26 cellular contexts compared by ENCODE assay signal in genomic region chr12:63894132-63894531, GRCh38. TPM values are rescaled to one million over a fixed set of nuclear protein-coding genes. Genes with fewer than 3 reads are reported as not detected.
DNase-seq lines count a peak whose midpoint lies in the region; ATAC-seq and TF ChIP-seq lines count a peak whose summit lies in the region.
"Had no signal": no experiment of that assay in that cellular context is flagged by ENCODE, and none has a peak within 500 bp of the region (broad histone marks: within the 10 kb centered on the region; RNA-seq: fewer than 3 reads in every experiment).

No MANE protein-coding gene starts in this region.

- H3K4me1 Mint-ChIP-seq in GM23338, result peaks cover 34% of the 10 kb centered on the region
- H3K4me1 Mint-ChIP-seq: activated CD4-positive, alpha-beta T cell treated with anti-CD3 and anti-CD28 coated beads for 36 hours had no signal

- H3K4me1 ChIP-seq in GM23338 (ENCODE audit: insufficient read depth) (peaks cover 34% of the 10 kb centered on the region), neutrophil (ENCODE audit: control insufficient read depth in 1 of 2, insufficient read depth in 1 of 2, low read depth in 1 of 2, low read length in 1 of 2) (peaks cover 9 to 24% of the 10 kb centered on the region in 2 experiments), colonic mucosa (no peaks in the 10 kb centered on the region)

- in situ Hi-C loops in brain microvascular endothelial cell (cut with HindIII; ENCODE audit: low pct_ligation_motif_present, low sequenced_read_pairs), result no loop called here

- TF ChIP-seq CTCF in GM23338 (conservative IDR thresholded peaks at IDR 0.05; ENCODE audit: low read depth in 2 of 2), result no peak
- TF ChIP-seq CTCF in neutrophil (IDR thresholded peaks at IDR 0.05), result no peak
- TF ChIP-seq CTCF in dorsolateral prefrontal cortex (IDR thresholded peaks at IDR 0.05 in 54 of 56, conservative IDR thresholded peaks at IDR 0.05 in 2 of 56; ENCODE audit: low read depth in 1 of 56, partially characterized antibody in 56 of 56), result no peak
- no peak for TF ChIP-seq CTCF in brain microvascular endothelial cell (IDR thresholded peaks at IDR 0.05; ENCODE audit: low read depth, low read length, missing control alignments)
- no peak for TF ChIP-seq CTCF in colonic mucosa (IDR thresholded peaks at IDR 0.05)

- no peak overlapping the region for H3K9ac ChIP-seq in colonic mucosa (ENCODE audit: low read depth in 2 of 2, low read length in 2 of 2)

- intact Hi-C loops in dorsolateral prefrontal cortex (cut with DNase I) (no loop called here), colonic mucosa (cut with DNase I) (no loop called here)

- H3K4me2 ChIP-seq in GM23338, result no peak overlapping the region

- no peak overlapping the region for H2AFZ ChIP-seq in GM23338

- no peaks in the 10 kb centered on the region for H3K9me3 Mint-ChIP-seq in GM23338

- no peaks in the 10 kb centered on the region for H3K36me3 Mint-ChIP-seq in GM23338 (ENCODE audit: low read depth)

- H4K20me1 ChIP-seq in GM23338 (replicated peaks; ENCODE audit: insufficient read depth), result no peaks in the 10 kb centered on the region

- H3F3A ChIP-seq in GM23338 (replicated peaks; ENCODE audit: low read depth), result no peaks in the 10 kb centered on the region

- 0 out of 2 replicates have a peak, but pooled peaks cover 8% of the 10 kb centered on the region for H3K79me2 ChIP-seq in GM23338 (replicated peaks; ENCODE audit: insufficient read depth)

- H3K9me2 ChIP-seq in GM23338 (ENCODE audit: insufficient read depth), result peaks cover 7% of the 10 kb centered on the region; the same call in 1 of the 2 replicates

- 0 out of 2 replicates have a peak overlapping the region, but pooled peaks have one; percentile 48 for H3K27ac Mint-ChIP-seq in GM23338
- H3K27ac Mint-ChIP-seq: activated CD4-positive, alpha-beta T cell treated with anti-CD3 and anti-CD28 coated beads for 36 hours had no signal

- H3K27me3 Mint-ChIP-seq in GM23338 (ENCODE audit: insufficient read depth, low read depth, poor library complexity), result no peaks in the 10 kb centered on the region
- H3K27me3 Mint-ChIP-seq: brain had no signal

- no peak overlapping the region for H3K4me3 Mint-ChIP-seq in GM23338
- H3K4me3 Mint-ChIP-seq: activated CD4-positive, alpha-beta T cell treated with anti-CD3 and anti-CD28 coated beads for 36 hours; brain had no signal

- no peaks in the 10 kb centered on the region for H3K36me3 ChIP-seq in GM23338 (ENCODE audit: insufficient read depth)
- no peaks in the 10 kb centered on the region for H3K36me3 ChIP-seq in neutrophil
- no peaks in the 10 kb centered on the region for H3K36me3 ChIP-seq in brain microvascular endothelial cell (replicated peaks)
- no peaks in the 10 kb centered on the region for H3K36me3 ChIP-seq in colonic mucosa
- H3K36me3 ChIP-seq: spleen, transverse colon had no signal

- DNase-seq in GM23338 (ENCODE audit: low spot score) (no peak), MV-4-11 (lab: John Stamatoyannopoulos, UW) (peak; percentile 87), amniotic epithelial cell (ENCODE audit: low read depth) (peak; percentile 67), dorsolateral prefrontal cortex (no peak), brain microvascular endothelial cell (no peak), colonic mucosa (no peak)
- DNase-seq: activated CD4-positive, alpha-beta T cell treated with anti-CD3 and anti-CD28 coated beads for 36 hours; activated gamma-delta T cell treated with Interleukin-2 at 50 U/mL for 16 hours; activated T-cell treated with anti-CD3 and anti-CD28 coated beads, Interleukin-2, amount 50 U/mL, for 1 hour; C1 segment of cervical spinal cord; Calu3; DND-41; effector CD4-positive, alpha-beta T cell; foreskin fibroblast; Karpas-422; NCI-H1105; NCI-H1930; NCI-H526; right cardiac atrium; RPMI8226; spleen; transverse colon had no signal

- no peak for ATAC-seq in GM23338
- ATAC-seq: activated CD4-positive, alpha-beta T cell treated with anti-CD3 and anti-CD28 coated beads for 36 hours; right cardiac atrium had no signal

- no peak overlapping the region for H3K27ac ChIP-seq in GM23338 (ENCODE audit: low read depth)
- H3K27ac ChIP-seq in neutrophil, result peak overlapping the region; percentile 35
- no peak overlapping the region for H3K27ac ChIP-seq in dorsolateral prefrontal cortex
- H3K27ac ChIP-seq in brain microvascular endothelial cell, result no peak overlapping the region
- H3K27ac ChIP-seq in colonic mucosa, result no peak overlapping the region
- H3K27ac ChIP-seq: epithelial cell of prostate, SK-N-MC, spleen, transverse colon had no signal

- no peaks in the 10 kb centered on the region for H3K27me3 ChIP-seq in GM23338 (ENCODE audit: insufficient read depth)
- no peaks in the 10 kb centered on the region for H3K27me3 ChIP-seq in neutrophil
- H3K27me3 ChIP-seq in dorsolateral prefrontal cortex, result no peaks in the 10 kb centered on the region
- H3K27me3 ChIP-seq in brain microvascular endothelial cell (replicated peaks), result no peaks in the 10 kb centered on the region
- no peaks in the 10 kb centered on the region for H3K27me3 ChIP-seq in colonic mucosa
- H3K27me3 ChIP-seq: spleen, transverse colon had no signal

- H3K9me3 ChIP-seq in neutrophil, result no peaks in the 10 kb centered on the region
- no peaks in the 10 kb centered on the region for H3K9me3 ChIP-seq in colonic mucosa
- H3K9me3 ChIP-seq: spleen, transverse colon had no signal

- H3K4me3 ChIP-seq in GM23338, result no peak overlapping the region
- no peak overlapping the region for H3K4me3 ChIP-seq in neutrophil (ENCODE audit: low read depth in 1 of 2, low read length in 1 of 2)
- no peak overlapping the region for H3K4me3 ChIP-seq in dorsolateral prefrontal cortex
- H3K4me3 ChIP-seq in brain microvascular endothelial cell (ENCODE audit: low read depth, low read length), result no peak overlapping the region
- no peak overlapping the region for H3K4me3 ChIP-seq in colonic mucosa
- H3K4me3 ChIP-seq: SK-N-MC, spleen, transverse colon had no signal

TF ChIP-seq in GM23338, 12 proteins besides CTCF, POLR2A, EP300 and RAD21:
- TF ChIP-seq ETS1 (IDR thresholded peaks at IDR 0.05) (no peak), ZNF331 (CRISPR knock-in tag; IDR thresholded peaks at IDR 0.05; ENCODE audit: low read depth) (no peak)

RNA-seq across cellular contexts. Expression of gene SRGAP1, which starts 49.6 kb away (rescaled TPM):
- total RNA-seq in GM23338 (2014; rRNA removed; shearing (Covaris generic)), result 5.6 and 6.1 TPM in 2 replicates
- 8.1 and 8.3 TPM in 2 replicates for polyA plus RNA-seq in GM23338 (2016; fragmentation: Nextera tagmentation; extraction: Ambion mirVana)
- total RNA-seq in dorsolateral prefrontal cortex (10 to 100 TPM in 107 of 120 experiments, 1 to 10 TPM in 13; 7.6 to 25.7 (median 12.9) TPM), colonic mucosa (1 to 10 TPM; 8.7 to 9.8 TPM)

Comparison
In these comparisons a context has a peak if more than half of its experiments do, and no peak if none do; other contexts are left out.
1. DNase-seq: peak in MV-4-11 (single experiment) and amniotic epithelial cell (single experiment); none in GM23338 (single experiment), dorsolateral prefrontal cortex (0 of 10), brain microvascular endothelial cell (single experiment) and colonic mucosa (single experiment).